In the genomic region with DNA sequence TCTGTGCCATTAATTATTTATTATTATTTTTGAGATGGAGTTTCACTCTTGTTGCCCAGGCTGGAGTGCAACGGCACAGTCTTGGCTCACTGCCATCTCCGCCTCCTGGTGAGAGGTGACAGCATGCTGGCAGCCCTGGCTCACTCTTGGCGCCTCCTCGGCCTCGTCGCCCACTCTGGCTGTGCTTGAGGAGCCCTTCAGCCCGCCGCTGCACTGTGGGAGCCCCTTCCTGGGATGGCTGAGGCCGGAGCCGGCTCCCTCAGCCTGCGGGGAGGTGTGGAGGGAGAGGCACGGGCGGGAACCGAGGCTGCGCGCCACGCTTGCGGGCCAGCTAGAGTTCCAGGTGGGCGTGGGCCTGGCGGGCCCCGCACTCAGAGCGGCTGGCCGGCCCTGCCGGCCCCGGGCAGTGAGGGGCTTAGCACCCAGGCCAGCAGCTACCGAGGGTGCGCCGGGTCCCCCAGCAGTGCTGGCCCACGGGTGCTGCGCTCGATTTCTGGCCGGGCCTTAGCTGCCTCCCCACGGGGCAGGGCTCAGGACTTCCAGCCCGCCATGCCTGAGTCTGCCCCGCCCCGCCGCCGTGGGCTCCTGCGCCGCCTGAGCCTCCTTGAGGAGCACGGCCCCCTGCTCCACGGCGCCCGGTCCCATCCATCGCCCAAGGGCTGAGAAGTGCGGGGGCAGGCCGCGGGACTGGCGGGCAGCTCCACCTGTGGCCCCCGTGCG, we compare ENCODE assay signal across 7 cellular contexts.
A peak's percentile ranks its signal among the peaks of the same experiment; 100 is the strongest.
DNase-seq lines count a peak whose midpoint lies in the region; ATAC-seq and TF ChIP-seq lines count a peak whose summit lies in the region.
"Not testable (repeated sequence)": the region's sequence is repeated elsewhere in the genome, so short reads cannot be mapped to it uniquely, and the experiment has no call there.

No MANE protein-coding gene starts in this region.

- H3K36me3 Mint-ChIP-seq in central memory CD8-positive, alpha-beta T cell (ENCODE audit: insufficient read depth) = peaks cover 30% of the 10 kb centered on the region
- not testable (repeated sequence) for H3K36me3 Mint-ChIP-seq in osteocyte (ENCODE audit: unreplicated experiment)

- not testable (repeated sequence) for H3K4me1 ChIP-seq in right cardiac atrium (ENCODE audit: control insufficient read depth, insufficient read depth, low read length)

- H3K9me3 Mint-ChIP-seq in central memory CD8-positive, alpha-beta T cell; osteocyte (ENCODE audit: unreplicated experiment): not testable (repeated sequence)

- H3K4me3 Mint-ChIP-seq in central memory CD8-positive, alpha-beta T cell = peak overlapping the region; percentile 89
- not testable (repeated sequence) for H3K4me3 Mint-ChIP-seq in osteocyte (ENCODE audit: unreplicated experiment)

- intact Hi-C loops in right cardiac atrium (cut with DNase I) = loop anchor here in 2 of 4 donors (10.0 kb wide), 2 partner anchors 285 to 575 kb away; no protein-coding TSS in a partner anchor

- H3K4me1 Mint-ChIP-seq in central memory CD8-positive, alpha-beta T cell = peaks cover 31% of the 10 kb centered on the region
- H3K4me1 Mint-ChIP-seq in osteocyte (ENCODE audit: unreplicated experiment) = not testable (repeated sequence)

- H3K27me3 ChIP-seq in right cardiac atrium (ENCODE audit: control insufficient read depth, insufficient read depth) = not testable (repeated sequence)

- DNase-seq in DMS79 treated with DMSO at 0.1 percent for 48 hours (lab: John Stamatoyannopoulos, UW) = peak; percentile 29
- DNase-seq in NCI-H2171 treated with DMSO at 0.1 percent for 48 hours (lab: John Stamatoyannopoulos, UW) = peak; percentile 69
- DNase-seq in NCI-H69 (lab: John Stamatoyannopoulos, UW) = peak; percentile 85
- DNase-seq in central memory CD8-positive, alpha-beta T cell (ENCODE audit: low spot score in 2 of 2) = not testable (repeated sequence)
- peak; percentile 40 to 75 (median 70) for DNase-seq in right cardiac atrium
- DNase-seq in osteocyte (ENCODE audit: extremely low spot score, unreplicated experiment) = peak; percentile 84

- H3K9me3 ChIP-seq in KOPT-K1 (ENCODE audit: insufficient read depth, low read length, poor library complexity, severe bottlenecking); right cardiac atrium (ENCODE audit: control insufficient read depth, low read length): not testable (repeated sequence)

- peak overlapping the region; percentile 77 for H3K27ac ChIP-seq in KOPT-K1 (ENCODE audit: low read depth, low read length, poor library complexity, severe bottlenecking)
- not testable (repeated sequence) for H3K27ac ChIP-seq in right cardiac atrium (ENCODE audit: low read length)

- H3K4me3 ChIP-seq in right cardiac atrium (ENCODE audit: low read length) = not testable (repeated sequence)

- ATAC-seq in central memory CD8-positive, alpha-beta T cell (replicated peaks; ENCODE audit: extremely low read depth, poor library complexity, severe bottlenecking); right cardiac atrium: not testable (repeated sequence)

- not testable (repeated sequence) for H3K27me3 Mint-ChIP-seq in central memory CD8-positive, alpha-beta T cell; osteocyte (ENCODE audit: unreplicated experiment)

- not testable (repeated sequence) for H3K36me3 ChIP-seq in KOPT-K1 (ENCODE audit: insufficient read depth, low read length)

- peak overlapping the region; percentile 96 for H3K27ac Mint-ChIP-seq in central memory CD8-positive, alpha-beta T cell (ENCODE audit: low read depth)
- not testable (repeated sequence) for H3K27ac Mint-ChIP-seq in osteocyte (ENCODE audit: unreplicated experiment)

- whole genome bisulfite sequencing in right cardiac atrium = 93% methylated on average over 50 of the region's 51 CpGs

- TF ChIP-seq CTCF in osteocyte (IDR thresholded peaks at IDR 0.05) = not testable (repeated sequence)
